15 cellular contexts compared by ENCODE assay signal in genomic region chr9:69078581-69078980, GRCh38. TPM values are rescaled to one million over a fixed set of nuclear protein-coding genes. Genes with fewer than 3 reads are reported as not detected.
DNase-seq lines count a peak whose midpoint lies in the region; ATAC-seq and TF ChIP-seq lines count a peak whose summit lies in the region.
"Had no signal": no experiment of that assay in that cellular context is flagged by ENCODE, and none has a peak within 500 bp of the region (broad histone marks: within the 10 kb centered on the region; RNA-seq: fewer than 3 reads in every experiment).

No MANE protein-coding gene starts in this region.

- peaks cover 14% of the 10 kb centered on the region for H3K4me1 Mint-ChIP-seq in nephron

- no peaks in the 10 kb centered on the region for H3K36me3 ChIP-seq in body of pancreas (replicated peaks in 1 of 2; ENCODE audit: insufficient read depth in 1 of 2, low read depth in 2 of 2)
- peaks cover 0 to 2% (median 0%) of the 10 kb centered on the region in 3 donors for H3K36me3 ChIP-seq in tibial nerve
- H3K36me3 ChIP-seq: WERI-Rb-1 had no signal

- H3K36me3 Mint-ChIP-seq in nephron (ENCODE audit: low read depth) = peaks cover 7% of the 10 kb centered on the region

- intact Hi-C loops in body of pancreas (cut with DNase I) = no loop called here

- ATAC-seq in body of pancreas (peak; percentile 79), HG02981 (IDR thresholded peaks at IDR 0.05; ENCODE audit: unreplicated experiment) (no peak)

- DNase-seq in body of pancreas (peak in 2 of 4 donors; percentile 29 to 30), fibroblast of the conjunctiva (ENCODE audit: low read depth) (peak; percentile 88), tibial nerve (ENCODE audit: low spot score in 2 of 2) (peak; percentile 26 to 69), NCI-H2227 treated with DMSO at 0.1 percent for 48 hours (lab: John Stamatoyannopoulos, UW) (no peak), amniotic stem cell (lab: John Stamatoyannopoulos, UW) (no peak)
- DNase-seq: DMS53; endodermal cell; head of caudate nucleus; NCI-H1694; NCI-H524; stimulated activated CD4-positive, alpha-beta T cell treated with anti-CD3 and anti-CD28 coated beads, Interleukin-4, amount 100 ng/mL, for 4 hours; WERI-Rb-1 had no signal

- H3K27me3 Mint-ChIP-seq in nephron (ENCODE audit: low read depth) = no peaks in the 10 kb centered on the region

- peaks cover 3% of the 10 kb centered on the region for H3K9me3 Mint-ChIP-seq in nephron
- H3K9me3 Mint-ChIP-seq: endodermal cell had no signal

- TF ChIP-seq EP300 in tibial nerve (IDR thresholded peaks at IDR 0.05) = peak in 1 of 2 donors; percentile 88

- TF ChIP-seq POLR2A in body of pancreas (IDR thresholded peaks at IDR 0.05) = no peak
- no peak for TF ChIP-seq POLR2A in tibial nerve (IDR thresholded peaks at IDR 0.05)

- no peak overlapping the region for H3K27ac ChIP-seq in body of pancreas
- H3K27ac ChIP-seq in tibial nerve = peak overlapping the region in 2 of 4 donors; percentile 5 to 68
- H3K27ac ChIP-seq: BLaER1, WERI-Rb-1 had no signal

- no peak overlapping the region for H3K4me3 ChIP-seq in body of pancreas
- H3K4me3 ChIP-seq in tibial nerve = no peak overlapping the region
- H3K4me3 ChIP-seq: BLaER1 had no signal

- 0 to 14% methylated on average over 1 of the region's 1 CpG for WGBS in body of pancreas, 2 donors
- WGBS in tibial nerve, 2 donors = 0% methylated on average over 1 of the region's 1 CpG

- no peak for TF ChIP-seq CTCF in body of pancreas (IDR thresholded peaks at IDR 0.05)
- no peak for TF ChIP-seq CTCF in nephron (IDR thresholded peaks at IDR 0.05; ENCODE audit: unreplicated experiment in 3 of 3)
- TF ChIP-seq CTCF in tibial nerve (IDR thresholded peaks at IDR 0.05) = no peak

- no peak overlapping the region for H3K4me3 Mint-ChIP-seq in nephron
- H3K4me3 Mint-ChIP-seq: endodermal cell had no signal

- H3K4me1 ChIP-seq in body of pancreas (peaks cover 14% of the 10 kb centered on the region), tibial nerve (peaks cover 0 to 28% (median 0%) of the 10 kb centered on the region in 4 donors)
- H3K4me1 ChIP-seq: BLaER1 had no signal

- H3K27me3 ChIP-seq in body of pancreas = no peaks in the 10 kb centered on the region
- no peaks in the 10 kb centered on the region for H3K27me3 ChIP-seq in tibial nerve
- H3K27me3 ChIP-seq: BLaER1 had no signal

- H3K9me3 ChIP-seq in body of pancreas = no peaks in the 10 kb centered on the region
- no peaks in the 10 kb centered on the region for H3K9me3 ChIP-seq in tibial nerve
- H3K9me3 ChIP-seq: BLaER1 had no signal

- H3K27ac Mint-ChIP-seq in nephron = peak overlapping the region in 2 of 3 experiments; percentile 39 to 77

RNA-seq across cellular contexts. Expression of gene FXN, which starts 43.0 kb away (rescaled TPM):
- total RNA-seq in body of pancreas = 1 to 10 TPM; 3.1 to 6.9 TPM
- total RNA-seq in tibial nerve = 1 to 10 TPM; 2.4 to 7.3 (median 5.2) TPM

Comparison
In these comparisons a context has a peak if more than half of its experiments do, and no peak if none do; other contexts are left out.
1. DNase-seq: peak in fibroblast of the conjunctiva (single experiment) and tibial nerve (2 of 2); none in NCI-H2227 treated with DMSO at 0.1 percent for 48 hours (single experiment) and amniotic stem cell (single experiment).